ENCODE assay signal across 23 cellular contexts in the genomic region with DNA sequence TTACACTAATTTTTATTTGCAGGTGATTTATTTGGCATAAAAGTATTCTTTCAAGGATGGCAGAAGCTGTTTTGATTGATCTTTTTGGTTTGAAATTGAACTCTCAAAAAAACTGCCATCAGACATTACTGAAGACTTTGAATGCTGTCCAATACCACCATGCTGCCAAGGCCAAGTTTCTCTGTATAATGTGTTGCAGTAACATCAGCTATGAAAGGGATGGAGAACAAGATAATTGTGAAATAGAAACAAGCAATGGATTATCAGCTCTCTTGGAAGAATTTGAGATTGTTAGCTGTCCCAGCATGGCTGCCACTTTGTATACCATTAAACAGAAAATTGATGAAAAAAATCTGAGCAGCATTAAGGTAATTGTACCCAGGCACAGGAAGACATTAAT. TPM values are rescaled to one million over a fixed set of nuclear protein-coding genes. Genes with fewer than 3 reads are reported as not detected.
DNase-seq lines count a peak whose midpoint lies in the region; ATAC-seq and TF ChIP-seq lines count a peak whose summit lies in the region.
"Had no signal": no experiment of that assay in that cellular context is flagged by ENCODE, and none has a peak within 500 bp of the region (broad histone marks: within the 10 kb centered on the region; RNA-seq: fewer than 3 reads in every experiment).

No MANE protein-coding gene starts in this region.

- peaks cover 30% of the 10 kb centered on the region for H3K4me1 ChIP-seq in adipocyte (ENCODE audit: control insufficient read depth, insufficient read depth, low read length)
- H3K4me1 ChIP-seq in H9 (ENCODE audit: insufficient read depth, low read length), result peaks cover 4% of the 10 kb centered on the region

- H2AFZ ChIP-seq in H9 (ENCODE audit: low read length), result no peak overlapping the region

- peaks cover 19% of the 10 kb centered on the region for H3K36me3 ChIP-seq in adipocyte (ENCODE audit: control insufficient read depth, insufficient read depth, low read length, severe bottlenecking)
- H3K36me3 ChIP-seq: HAP-1, lower lobe of right lung, MG63, tibial artery had no signal

- peaks cover 14% of the 10 kb centered on the region for H3K27me3 Mint-ChIP-seq in H9 (ENCODE audit: low read depth)

- no peak overlapping the region for H4K8ac ChIP-seq in H9 (replicated peaks; ENCODE audit: insufficient read length, low read depth, low read length)

- no peak overlapping the region for H3K27ac Mint-ChIP-seq in H9

- H2BK120ac ChIP-seq in H9 (ENCODE audit: low read depth, low read length, poor library complexity, severe bottlenecking), result no peak overlapping the region

- H4K5ac ChIP-seq in H9 (ENCODE audit: insufficient read length, low read depth, low read length), result no peak overlapping the region

- H3K4me2 ChIP-seq in H9 (ENCODE audit: insufficient read depth, insufficient read length, low read length), result no peak overlapping the region

- no peaks in the 10 kb centered on the region for H3K79me2 ChIP-seq in H9 (ENCODE audit: insufficient read depth, low read length)

- ATAC-seq in HG03175 (IDR thresholded peaks at IDR 0.05; ENCODE audit: unreplicated experiment), result no peak
- ATAC-seq: activated CD8-positive, alpha-beta memory T cell treated with anti-CD3 and anti-CD28 coated beads, Interleukin-2, amount 10 ng/mL, durations not matched to agents 7 days and 5 days; lower lobe of right lung had no signal

- no peak overlapping the region for H2AK5ac ChIP-seq in H9 (ENCODE audit: insufficient read length, low read length)

- H3K27ac ChIP-seq in substantia nigra (ENCODE audit: low read depth, low read length, poor library complexity, severe bottlenecking) (peak overlapping the region; percentile 60), H9 (ENCODE audit: insufficient read length, low read depth, low read length) (no peak overlapping the region)
- H3K27ac ChIP-seq: 22Rv1 had no signal

- peaks cover 14% of the 10 kb centered on the region for H3K23me2 ChIP-seq in H9 (ENCODE audit: insufficient read length, low read depth, low read length, poor library complexity, severe bottlenecking)

- no peak overlapping the region for H3K23ac ChIP-seq in H9 (ENCODE audit: insufficient read length, low read depth, low read length)

- no peak overlapping the region for H3K4me3 Mint-ChIP-seq in H9

- H3K4ac ChIP-seq in H9 (ENCODE audit: low read depth, low read length), result no peak overlapping the region

- H3K18ac ChIP-seq in H9 (ENCODE audit: insufficient read length, low read depth, low read length), result no peak overlapping the region

- peaks cover 0 to 3% of the 10 kb centered on the region in 2 experiments; a peak in 1 of 5 replicates for H3K9me3 Mint-ChIP-seq in H9
- H3K9me3 Mint-ChIP-seq: T-helper 2 cell treated with Interferon-gamma antibody and Interleukin-4, amounts not matched to agents 5 μg/mL and 100 μg/mL, for 36 hours had no signal

- H3K79me1 ChIP-seq in H9 (ENCODE audit: insufficient read depth, low read depth, low read length, poor library complexity, severe bottlenecking), result no peaks in the 10 kb centered on the region

- no peak overlapping the region for H2BK5ac ChIP-seq in H9 (ENCODE audit: insufficient read length, low read length)

- H3K36me3 Mint-ChIP-seq in H9 (ENCODE audit: insufficient read depth in 1 of 3, low read depth in 3 of 3), result peaks cover 0 to 12% (median 0%) of the 10 kb centered on the region in 3 experiments; a peak in 2 of 7 replicates
- H3K36me3 Mint-ChIP-seq: brain had no signal

- H3K27me3 ChIP-seq in adipocyte (replicated peaks; ENCODE audit: control insufficient read depth, insufficient read depth, low read length) (no peaks in the 10 kb centered on the region), H9 (ENCODE audit: insufficient read depth, low read length) (peaks cover 3% of the 10 kb centered on the region; the same call in 1 of the 2 replicates)
- H3K27me3 ChIP-seq: MG63, tibial artery had no signal

- H2BK20ac ChIP-seq in H9 (ENCODE audit: low read depth, low read length, poor library complexity, severe bottlenecking), result no peak overlapping the region

- no peaks in the 10 kb centered on the region for H4K20me1 ChIP-seq in H9 (ENCODE audit: control insufficient read depth, insufficient read depth, insufficient read length)

- H4K91ac ChIP-seq in H9 (ENCODE audit: insufficient read length, low read depth, low read length), result no peak overlapping the region

- peaks cover 30 to 36% of the 10 kb centered on the region in 2 experiments for H3K4me1 Mint-ChIP-seq in H9

- no peak overlapping the region for H3T11ph ChIP-seq in H9 (ENCODE audit: low read length)

- no peak overlapping the region for H2BK15ac ChIP-seq in H9 (ENCODE audit: low read depth, low read length)

- no peak overlapping the region for H3K14ac ChIP-seq in H9 (ENCODE audit: insufficient read depth, low read length)

- no peak for TF ChIP-seq CTCF in H9 (conservative IDR thresholded peaks at IDR 0.05)

- DNase-seq in DMS 273 (lab: John Stamatoyannopoulos, UW; ENCODE audit: unreplicated experiment), result peak; percentile 14
- DNase-seq in DMS 273 treated with DMSO at 0.1 percent for 48 hours (lab: John Stamatoyannopoulos, UW), result no peak
- DNase-seq in adipocyte (ENCODE audit: low read depth), result peak; percentile 63
- DNase-seq in globus pallidus (ENCODE audit: low spot score), result peak; percentile 78
- DNase-seq in substantia nigra (lab: John Stamatoyannopoulos, UW), result peak in 5 of 49 donors; percentile 1 to 13 (median 2)
- no peak for DNase-seq in stimulated activated CD4-positive, alpha-beta T cell treated with anti-CD3 and anti-CD28 coated beads, Interleukin-4, amount 100 ng/mL, for 4 hours
- no peak for DNase-seq in H9
- DNase-seq: activated CD4-positive, CD25-positive, alpha-beta regulatory T cell treated with anti-CD3 and anti-CD28 coated beads, Interleukin-2, amount 50 U/mL, for 72 hours; activated CD8-positive, alpha-beta memory T cell treated with anti-CD3 and anti-CD28 coated beads, Interleukin-2, amount 10 ng/mL, durations not matched to agents 7 days and 5 days; activated naive CD4-positive, alpha-beta T cell treated with Interleukin-2 at 50 U/mL for 16 hours; foreskin melanocyte; lower lobe of right lung; MG63; NCI-H2081 treated with DMSO at 0.1 percent for 48 hours; NCI-H774; SHP77; stimulated activated CD4-positive, alpha-beta T cell treated with anti-CD3 and anti-CD28 coated beads, Interleukin-4, amount 100 ng/mL, for 1 hour; tibial artery had no signal

- H3K56ac ChIP-seq in H9 (ENCODE audit: insufficient read length, low read depth, low read length), result no peak overlapping the region

- H3K4me3 ChIP-seq in adipocyte (ENCODE audit: low read length), result peak overlapping the region; percentile 85
- H3K4me3 ChIP-seq: HAP-1, MG63 had no signal

- H3K9me3 ChIP-seq in adipocyte (ENCODE audit: control insufficient read depth, low read length), result no peaks in the 10 kb centered on the region
- no peaks in the 10 kb centered on the region for H3K9me3 ChIP-seq in H9 (ENCODE audit: control insufficient read depth, low read depth, low read length)
- H3K9me3 ChIP-seq: HAP-1, lower lobe of right lung, MG63, tibial artery had no signal

- H2BK12ac ChIP-seq in H9 (ENCODE audit: insufficient read length, low read depth, low read length), result no peak overlapping the region

- H3K9ac ChIP-seq in adipocyte (ENCODE audit: low read length) (peak overlapping the region; percentile 94), H9 (ENCODE audit: extremely low read depth, insufficient read length, low read length) (no peak overlapping the region)

RNA-seq across cellular contexts. Expression of gene LACC1, which starts 1.2 kb away (rescaled TPM):
- total RNA-seq in H9 (2021), result 3.0 and 3.7 TPM in 2 replicates

RNA-seq across cellular contexts. Expression of gene CCDC122, which starts 1.4 kb away (rescaled TPM):
- total RNA-seq in H9 (2021), result 5.0 and 5.6 TPM in 2 replicates

Comparison
In these comparisons a context has a peak if more than half of its experiments do, and no peak if none do; other contexts are left out.
1. DNase-seq: peak in DMS 273 (single experiment), adipocyte (single experiment) and globus pallidus (single experiment); none in DMS 273 treated with DMSO at 0.1 percent for 48 hours (single experiment), stimulated activated CD4-positive, alpha-beta T cell treated with anti-CD3 and anti-CD28 coated beads, Interleukin-4, amount 100 ng/mL, for 4 hours (0 of 2) and H9 (single experiment).